ENCODE assay signal across 1 cellular context in genomic region chr9:124818431-124819281, GRCh38.
A peak's percentile ranks its signal among the peaks of the same experiment; 100 is the strongest.
TF ChIP-seq lines count a peak whose summit lies in the region.

No MANE protein-coding gene starts in this region.

TF ChIP-seq in HepG2, 621 proteins besides CTCF, POLR2A, EP300 and RAD21 (continued from another document and continues in another):
- no peak for TF ChIP-seq SP1 (IDR thresholded peaks at IDR 0.05)
- 0 out of 2 replicates have a peak, but pooled peaks have one; percentile 16 for TF ChIP-seq SP1 (CRISPR knock-in tag; IDR thresholded peaks at IDR 0.05)
- TF ChIP-seq NPAS2 (CRISPR knock-in tag; IDR thresholded peaks at IDR 0.05; ENCODE audit: borderline replicate concordance), result no peak
- peak; percentile 71; the same call in 1 of the 2 replicates for TF ChIP-seq ZNF737 (CRISPR knock-in tag; IDR thresholded peaks at IDR 0.05; ENCODE audit: borderline replicate concordance)
- no peak for TF ChIP-seq XBP1 (CRISPR knock-in tag; IDR thresholded peaks at IDR 0.05)
- TF ChIP-seq THAP8 (CRISPR knock-in tag; IDR thresholded peaks at IDR 0.05; ENCODE audit: borderline replicate concordance), result no peak
- TF ChIP-seq MLLT10 (CRISPR knock-in tag; IDR thresholded peaks at IDR 0.05), result no peak
- no peak for TF ChIP-seq SOX6 (IDR thresholded peaks at IDR 0.05)
- no peak; the same call in 1 of the 2 replicates for TF ChIP-seq SOX6 (CRISPR knock-in tag; IDR thresholded peaks at IDR 0.05)
- no peak for TF ChIP-seq BATF2 (CRISPR knock-in tag; IDR thresholded peaks at IDR 0.05)
- peak; percentile 58 for TF ChIP-seq ZFP36 (IDR thresholded peaks at IDR 0.05; ENCODE audit: borderline replicate concordance, low read depth, low read length, partially characterized antibody)
- no peak for TF ChIP-seq SP5 (CRISPR knock-in tag; IDR thresholded peaks at IDR 0.05; ENCODE audit: borderline replicate concordance, low read depth)
- no peak for TF ChIP-seq MAFG (CRISPR knock-in tag; IDR thresholded peaks at IDR 0.05)
- no peak; the same call in 1 of the 2 replicates for TF ChIP-seq ZMAT3 (CRISPR knock-in tag; conservative IDR thresholded peaks at IDR 0.05)
- no peak for TF ChIP-seq ZNF224 (CRISPR knock-in tag; IDR thresholded peaks at IDR 0.05)
- no peak for TF ChIP-seq HDAC1 (CRISPR knock-in tag; IDR thresholded peaks at IDR 0.05)
- TF ChIP-seq KAT8 (CRISPR knock-in tag; IDR thresholded peaks at IDR 0.05), result peak; percentile 0; the same call in 1 of the 2 replicates
- TF ChIP-seq ZNF770 (CRISPR knock-in tag; IDR thresholded peaks at IDR 0.05), result no peak; the same call in none of the 2 replicates
- no peak for TF ChIP-seq NAIF1 (CRISPR knock-in tag; IDR thresholded peaks at IDR 0.05; ENCODE audit: borderline replicate concordance)
- TF ChIP-seq REPIN1 (CRISPR knock-in tag; IDR thresholded peaks at IDR 0.05; ENCODE audit: borderline replicate concordance, low read depth), result no peak; the same call in 1 of the 2 replicates
- TF ChIP-seq ZBTB34 (CRISPR knock-in tag; IDR thresholded peaks at IDR 0.05), result 0 out of 2 replicates have a peak, but pooled peaks have one; percentile 29
- no peak for TF ChIP-seq ERF (CRISPR knock-in tag; IDR thresholded peaks at IDR 0.05)
- peak; percentile 55 for TF ChIP-seq ZNF781 (CRISPR knock-in tag; IDR thresholded peaks at IDR 0.05; ENCODE audit: borderline replicate concordance, not compliant biosample characterization)
- no peak for TF ChIP-seq ZNF570 (CRISPR knock-in tag; IDR thresholded peaks at IDR 0.05; ENCODE audit: borderline replicate concordance)
- peak; percentile 62; the same call in 1 of the 2 replicates for TF ChIP-seq HOXA3 (CRISPR knock-in tag; IDR thresholded peaks at IDR 0.05)
- no peak for TF ChIP-seq FOXA3 (CRISPR knock-in tag; IDR thresholded peaks at IDR 0.05)
- no peak for TF ChIP-seq NR2F1 (CRISPR knock-in tag; IDR thresholded peaks at IDR 0.05)
- no peak for TF ChIP-seq PAF1 (CRISPR knock-in tag; IDR thresholded peaks at IDR 0.05)
- no peak for TF ChIP-seq KAT2B (IDR thresholded peaks at IDR 0.05; ENCODE audit: borderline replicate concordance, low read depth, low read length)
- TF ChIP-seq GRHL1 (CRISPR knock-in tag; conservative IDR thresholded peaks at IDR 0.05), result no peak
- no peak for TF ChIP-seq NFE2L2 (IDR thresholded peaks at IDR 0.05; ENCODE audit: low read length)
- TF ChIP-seq ASH2L (IDR thresholded peaks at IDR 0.05; ENCODE audit: insufficient read length, low read depth, low read length), result peak; percentile 45
- no peak for TF ChIP-seq BRF2 (CRISPR knock-in tag; IDR thresholded peaks at IDR 0.05)
- peak; percentile 46; the same call in 1 of the 2 replicates for TF ChIP-seq MLX (CRISPR knock-in tag; IDR thresholded peaks at IDR 0.05)
- TF ChIP-seq ZNF331 (CRISPR knock-in tag; IDR thresholded peaks at IDR 0.05), result peak; percentile 18; the same call in 1 of the 2 replicates
- TF ChIP-seq ZNF792 (CRISPR knock-in tag; IDR thresholded peaks at IDR 0.05), result peak; percentile 62
- peak; percentile 76; the same call in 1 of the 2 replicates for TF ChIP-seq BRD4 (CRISPR knock-in tag; IDR thresholded peaks at IDR 0.05)
- TF ChIP-seq ZFP1 (CRISPR knock-in tag; IDR thresholded peaks at IDR 0.05), result no peak
- no peak; the same call in 1 of the 2 replicates for TF ChIP-seq KLF11 (CRISPR knock-in tag; IDR thresholded peaks at IDR 0.05)
- no peak for TF ChIP-seq FOXO4 (CRISPR knock-in tag; conservative IDR thresholded peaks at IDR 0.05)
- TF ChIP-seq ZNF609 (CRISPR knock-in tag; IDR thresholded peaks at IDR 0.05; ENCODE audit: borderline replicate concordance), result no peak
- no peak for TF ChIP-seq GPBP1L1 (CRISPR knock-in tag; IDR thresholded peaks at IDR 0.05)
- TF ChIP-seq SIN3B (IDR thresholded peaks at IDR 0.05; ENCODE audit: low read length), result no peak
- TF ChIP-seq ZNF572 (CRISPR knock-in tag; IDR thresholded peaks at IDR 0.05), result no peak
- TF ChIP-seq ZBTB26 (CRISPR knock-in tag; IDR thresholded peaks at IDR 0.05; ENCODE audit: borderline replicate concordance), result no peak
- no peak for TF ChIP-seq ZNF160 (CRISPR knock-in tag; IDR thresholded peaks at IDR 0.05)
- TF ChIP-seq ZNF468 (CRISPR knock-in tag; IDR thresholded peaks at IDR 0.05), result no peak
- TF ChIP-seq DR1 (CRISPR knock-in tag; IDR thresholded peaks at IDR 0.05), result no peak
- TF ChIP-seq ZNF33A (CRISPR knock-in tag; IDR thresholded peaks at IDR 0.05; ENCODE audit: borderline replicate concordance), result no peak
- TF ChIP-seq ZNF713 (CRISPR knock-in tag; IDR thresholded peaks at IDR 0.05), result no peak
- TF ChIP-seq ZNF891 (CRISPR knock-in tag; IDR thresholded peaks at IDR 0.05), result peak; percentile 89
- peak; percentile 88; the same call in 1 of the 2 replicates for TF ChIP-seq ZNF296 (CRISPR knock-in tag; conservative IDR thresholded peaks at IDR 0.05)
